36 cellular contexts compared by ENCODE assay signal in the genomic region with DNA sequence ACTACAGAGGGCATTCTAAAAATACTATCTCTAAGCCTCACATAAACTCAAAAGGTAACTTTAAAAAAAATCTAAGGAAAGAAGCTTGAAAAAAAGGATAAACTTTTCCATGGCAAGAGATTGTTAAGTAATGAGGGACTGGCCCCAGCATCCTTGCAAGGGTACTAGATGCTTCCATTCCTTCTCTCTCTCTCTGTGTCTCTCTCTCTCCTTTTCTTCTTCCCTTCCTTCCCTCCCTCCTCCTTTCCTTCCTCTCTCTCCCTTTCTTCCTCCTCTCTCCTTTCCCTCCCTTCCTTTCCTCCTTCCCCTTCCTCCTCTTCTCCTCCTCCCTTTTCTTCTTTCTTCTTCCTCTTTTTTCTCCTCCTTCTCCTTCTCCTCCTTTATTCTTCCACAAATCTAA. TPM values are rescaled to one million over a fixed set of nuclear protein-coding genes. Genes with fewer than 3 reads are reported as not detected.
"Had no signal": no experiment of that assay in that cellular context is flagged by ENCODE, and none has a peak within 500 bp of the region (broad histone marks: within the 10 kb centered on the region; RNA-seq: fewer than 3 reads in every experiment).

No MANE protein-coding gene starts in this region.

- H3K27me3 ChIP-seq: MG63 had no signal

- H3K4me3 ChIP-seq: MG63 had no signal

- H3K9me3 ChIP-seq: MG63 had no signal

- DNase-seq: Karpas-422, Kasumi-1, MG63, MM.1S, MV-4-11, NCI-H1048, NCI-H1092, NCI-H1092 treated with DMSO at 0.1 percent for 48 hours, NCI-H1105, NCI-H1105 treated with DMSO at 0.1 percent for 48 hours, NCI-H1417, NCI-H1417 treated with DMSO at 0.1 percent for 48 hours, NCI-H1436, NCI-H1436 treated with DMSO at 0.1 percent for 48 hours, NCI-H146, NCI-H1694, NCI-H1694 treated with DMSO at 0.1 percent for 48 hours, NCI-H187, NCI-H187 treated with DMSO at 0.1 percent for 48 hours, NCI-H1930, NCI-H2029, NCI-H2029 treated with DMSO at 0.1 percent for 48 hours, NCI-H2081, NCI-H2081 treated with DMSO at 0.1 percent for 48 hours, NCI-H2107, NCI-H2171, NCI-H2171 treated with DMSO at 0.1 percent for 48 hours, NCI-H2227 treated with DMSO at 0.1 percent for 48 hours, NCI-H226, NCI-H345, NCI-H446, NCI-H510A, NCI-H510A treated with DMSO at 0.1 percent for 48 hours, NCI-H524 had no signal

- H3K36me3 ChIP-seq: MG63 had no signal

RNA-seq across cellular contexts. Expression of a gene that starts 23.8 kb away (rescaled TPM):
- total RNA-seq: LHCN-M2, MCF 10A had no signal
